ENCODE assay signal across 8 cellular contexts in genomic region chr12:1796515-1797010, GRCh38. TPM values are rescaled to one million over a fixed set of nuclear protein-coding genes. Genes with fewer than 3 reads are reported as not detected.
DNase-seq lines count a peak whose midpoint lies in the region; ATAC-seq and TF ChIP-seq lines count a peak whose summit lies in the region.

No MANE protein-coding gene starts in this region.

- DNase-seq in activated T-cell treated with anti-CD3 and anti-CD28 coated beads for 48 hours (ENCODE audit: low read depth) (peak; percentile 41), endodermal cell (no peak), neural progenitor cell (ENCODE audit: low spot score) (no peak), NCI-H128 (lab: John Stamatoyannopoulos, UW; ENCODE audit: unreplicated experiment) (no peak), osteocyte (ENCODE audit: extremely low spot score, unreplicated experiment) (no peak)
- DNase-seq in activated T-cell treated with anti-CD3 and anti-CD28 coated beads, Interleukin-2, amount 50 U/mL, for 1 hour = no peak
- DNase-seq in activated CD4-positive, CD25-positive, alpha-beta regulatory T cell treated with anti-CD3 and anti-CD28 coated beads, Interleukin-2, amount 50 U/mL, for 72 hours = peak; percentile 56

- H3K4me3 ChIP-seq in endodermal cell (ENCODE audit: low read length) = no peak overlapping the region
- H3K4me3 ChIP-seq in neural progenitor cell = no peak overlapping the region

- H3K27ac ChIP-seq in endodermal cell (ENCODE audit: low read depth, low read length) (no peak overlapping the region), neural progenitor cell (no peak overlapping the region)

- H3K9me3 ChIP-seq in endodermal cell (ENCODE audit: control insufficient read depth, low read length) (no peaks in the 10 kb centered on the region), neural progenitor cell (ENCODE audit: low read depth) (no peaks in the 10 kb centered on the region)

- 74 to 89% methylated on average over 25 to 43 of the region's 43 CpGs for WGBS in endodermal cell (ENCODE audit: insufficient coverage in 1 of 2, insufficient read length in 1 of 2), 2 experiments

- no peaks in the 10 kb centered on the region for H3K36me3 ChIP-seq in endodermal cell (ENCODE audit: control insufficient read depth, insufficient read depth, low read length)
- no peaks in the 10 kb centered on the region for H3K36me3 ChIP-seq in neural progenitor cell

- H3K9me3 Mint-ChIP-seq in endodermal cell = no peaks in the 10 kb centered on the region
- no peaks in the 10 kb centered on the region for H3K9me3 Mint-ChIP-seq in neural progenitor cell
- H3K9me3 Mint-ChIP-seq in osteocyte (ENCODE audit: unreplicated experiment) = no peaks in the 10 kb centered on the region

- H3K4me1 ChIP-seq in endodermal cell (ENCODE audit: control insufficient read depth, insufficient read depth, low read length) = peaks cover 17% of the 10 kb centered on the region
- H3K4me1 ChIP-seq in neural progenitor cell = peaks cover 4% of the 10 kb centered on the region

- H3K4me1 Mint-ChIP-seq in endodermal cell = peaks cover 47% of the 10 kb centered on the region
- H3K4me1 Mint-ChIP-seq in neural progenitor cell = peaks cover 14% of the 10 kb centered on the region
- peaks cover 12% of the 10 kb centered on the region for H3K4me1 Mint-ChIP-seq in osteocyte (ENCODE audit: unreplicated experiment)

- no peaks in the 10 kb centered on the region for H3F3A ChIP-seq in neural progenitor cell (ENCODE audit: low read depth)

- no peaks in the 10 kb centered on the region for H4K20me1 ChIP-seq in neural progenitor cell (ENCODE audit: low read depth)

- H3K9ac ChIP-seq in endodermal cell (ENCODE audit: extremely low read depth, low read length, poor library complexity, severe bottlenecking) (no peak overlapping the region), neural progenitor cell (no peak overlapping the region)

- no peak for TF ChIP-seq CTCF in endodermal cell (conservative IDR thresholded peaks at IDR 0.05)
- no peak for TF ChIP-seq CTCF in neural progenitor cell (IDR thresholded peaks at IDR 0.05)
- TF ChIP-seq CTCF in osteocyte (IDR thresholded peaks at IDR 0.05) = no peak

- H3K79me2 ChIP-seq in neural progenitor cell (ENCODE audit: low read depth) = no peaks in the 10 kb centered on the region

- H3K27me3 Mint-ChIP-seq in endodermal cell (ENCODE audit: insufficient read depth) = no peaks in the 10 kb centered on the region
- H3K27me3 Mint-ChIP-seq in neural progenitor cell (ENCODE audit: insufficient read depth, low read depth) = peaks cover 8% of the 10 kb centered on the region
- no peaks in the 10 kb centered on the region for H3K27me3 Mint-ChIP-seq in osteocyte (ENCODE audit: unreplicated experiment)

- H3K27ac Mint-ChIP-seq in endodermal cell = no peak overlapping the region
- H3K27ac Mint-ChIP-seq in neural progenitor cell = no peak overlapping the region
- H3K27ac Mint-ChIP-seq in osteocyte (ENCODE audit: unreplicated experiment) = no peak overlapping the region

- H2AFZ ChIP-seq in neural progenitor cell (replicated peaks) = peak overlapping the region; percentile 35

- H3K4me3 Mint-ChIP-seq in endodermal cell (peak overlapping the region; percentile 35), neural progenitor cell (no peak overlapping the region), osteocyte (ENCODE audit: unreplicated experiment) (no peak overlapping the region)

- peak; percentile 18 for ATAC-seq in HG03135 (IDR thresholded peaks at IDR 0.05; ENCODE audit: unreplicated experiment)

- H3K27me3 ChIP-seq in endodermal cell (ENCODE audit: control insufficient read depth, insufficient read depth, low read length, poor library complexity, severe bottlenecking) (no peaks in the 10 kb centered on the region), neural progenitor cell (peaks cover 12% of the 10 kb centered on the region)

- H3K36me3 Mint-ChIP-seq in endodermal cell (ENCODE audit: low read depth) (no peaks in the 10 kb centered on the region), neural progenitor cell (no peaks in the 10 kb centered on the region), osteocyte (ENCODE audit: unreplicated experiment) (no peaks in the 10 kb centered on the region)

- peak overlapping the region; percentile 53 for H3K4me2 ChIP-seq in neural progenitor cell

RNA-seq across cellular contexts. Expression of gene LRTM2, which starts 23.8 kb away (rescaled TPM):
- total RNA-seq in endodermal cell (under 1 TPM; 0.40 TPM), neural progenitor cell (ENCODE audit: low replicate concordance) (0.09 TPM in 1 of 2 replicates, not detected in the other), osteocyte (not detected in 2 replicates)
- 0.25 TPM for polyA plus RNA-seq in endodermal cell (2013, experiment 1 of 2)
- polyA plus RNA-seq in endodermal cell (2013, experiment 2 of 2) = not detected

Comparison
In these comparisons a context has a peak if more than half of its experiments do, and no peak if none do; other contexts are left out.
1. DNase-seq: peak in activated T-cell treated with anti-CD3 and anti-CD28 coated beads for 48 hours (single experiment) and activated CD4-positive, CD25-positive, alpha-beta regulatory T cell treated with anti-CD3 and anti-CD28 coated beads, Interleukin-2, amount 50 U/mL, for 72 hours (single experiment); none in activated T-cell treated with anti-CD3 and anti-CD28 coated beads, Interleukin-2, amount 50 U/mL, for 1 hour (single experiment), endodermal cell (single experiment), neural progenitor cell (single experiment), NCI-H128 (single experiment) and osteocyte (single experiment).